ENCODE assay signal across 8 cellular contexts in the genomic region with DNA sequence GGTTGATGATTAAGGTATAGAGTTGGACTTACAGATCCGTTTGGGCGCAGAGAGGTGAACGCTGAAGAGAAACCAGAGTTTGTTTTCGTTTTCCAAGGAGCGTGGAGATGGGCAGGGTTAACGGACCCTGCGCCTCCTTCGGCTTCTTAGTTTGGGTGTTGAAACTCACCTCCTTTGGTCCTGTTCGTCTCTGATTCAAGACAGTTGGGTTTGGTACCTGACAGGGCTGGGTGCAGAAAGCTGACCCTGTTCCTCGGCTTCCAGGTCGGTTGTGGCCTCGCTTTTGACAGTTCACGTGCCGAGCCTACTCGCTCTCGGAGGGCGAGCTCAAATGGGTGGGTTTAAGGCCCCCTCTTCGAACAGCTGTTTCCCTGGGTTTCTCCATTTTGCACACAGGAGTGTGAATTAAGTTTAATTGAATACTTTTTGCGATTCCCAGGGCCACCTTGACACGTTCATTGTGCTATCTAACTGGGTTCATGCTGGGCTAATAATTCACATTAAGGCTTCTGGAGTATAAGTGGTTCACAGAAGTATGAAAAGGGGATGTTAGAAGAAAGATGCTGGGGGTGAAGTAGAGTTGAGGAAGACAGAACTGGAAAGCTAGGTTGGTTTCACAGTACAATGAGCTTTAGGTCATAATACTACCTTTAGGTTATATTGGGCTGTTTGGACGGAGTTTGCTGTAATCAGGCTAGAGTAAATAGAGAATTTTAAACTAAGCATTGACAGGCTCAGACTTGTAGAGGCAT. TPM values are rescaled to one million over a fixed set of nuclear protein-coding genes. Genes with fewer than 3 reads are reported as not detected.
DNase-seq lines count a peak whose midpoint lies in the region; ATAC-seq and TF ChIP-seq lines count a peak whose summit lies in the region.

No MANE protein-coding gene starts in this region.

- H3K9ac ChIP-seq in endodermal cell (ENCODE audit: extremely low read depth, low read length, poor library complexity, severe bottlenecking), result peak overlapping the region; percentile 54
- H3K9ac ChIP-seq in neural progenitor cell, result peak overlapping the region; percentile 62

- H3K4me3 ChIP-seq in endodermal cell (ENCODE audit: low read length) (peak overlapping the region; percentile 98), neural progenitor cell (peak overlapping the region; percentile 72)

- no peak overlapping the region for H3K27ac Mint-ChIP-seq in endodermal cell
- H3K27ac Mint-ChIP-seq in neural progenitor cell, result no peak overlapping the region

- 1 to 2% methylated on average over 16 to 21 of the region's 21 CpGs for WGBS in endodermal cell (ENCODE audit: insufficient coverage in 1 of 2, insufficient read length in 1 of 2), 2 experiments

- H3K4me2 ChIP-seq in neural progenitor cell, result peak overlapping the region; percentile 89

- no peaks in the 10 kb centered on the region for H3K9me3 ChIP-seq in endodermal cell (ENCODE audit: control insufficient read depth, low read length)
- H3K9me3 ChIP-seq in neural progenitor cell (ENCODE audit: low read depth), result no peaks in the 10 kb centered on the region

- no peak for TF ChIP-seq CTCF in endodermal cell (conservative IDR thresholded peaks at IDR 0.05)
- TF ChIP-seq CTCF in neural progenitor cell (IDR thresholded peaks at IDR 0.05), result no peak

- peaks cover 14% of the 10 kb centered on the region for H3F3A ChIP-seq in neural progenitor cell (ENCODE audit: low read depth)

- H3K4me1 Mint-ChIP-seq in endodermal cell (peaks cover 15% of the 10 kb centered on the region), neural progenitor cell (peaks cover 26% of the 10 kb centered on the region)

- peak overlapping the region; percentile 45 for H2AFZ ChIP-seq in neural progenitor cell (replicated peaks)

- peak overlapping the region; percentile 6 for H3K27ac ChIP-seq in endodermal cell (ENCODE audit: low read depth, low read length)
- no peak overlapping the region for H3K27ac ChIP-seq in neural progenitor cell

- peaks cover 33% of the 10 kb centered on the region for H4K20me1 ChIP-seq in neural progenitor cell (ENCODE audit: low read depth)

- H3K36me3 Mint-ChIP-seq in endodermal cell (ENCODE audit: low read depth) (peaks cover 10% of the 10 kb centered on the region), neural progenitor cell (peaks cover 6% of the 10 kb centered on the region)

- ATAC-seq in GM21528 (IDR thresholded peaks at IDR 0.05; ENCODE audit: low FRiP score, unreplicated experiment) (peak; percentile 3), GM21619 (IDR thresholded peaks at IDR 0.05; ENCODE audit: unreplicated experiment) (no peak)

- H3K27me3 Mint-ChIP-seq in endodermal cell (ENCODE audit: insufficient read depth) (no peaks in the 10 kb centered on the region), neural progenitor cell (ENCODE audit: insufficient read depth, low read depth) (no peaks in the 10 kb centered on the region)

- DNase-seq in D341Med (ENCODE audit: low spot score) (peak; percentile 26), endodermal cell (no peak), neural progenitor cell (ENCODE audit: low spot score) (peak; percentile 15), SHP77 (lab: John Stamatoyannopoulos, UW) (no peak), kidney glomerular epithelial cell (lab: John Stamatoyannopoulos, UW) (no peak)

- H3K36me3 ChIP-seq in endodermal cell (ENCODE audit: control insufficient read depth, insufficient read depth, low read length), result peaks cover 15% of the 10 kb centered on the region
- peaks cover 13% of the 10 kb centered on the region for H3K36me3 ChIP-seq in neural progenitor cell

- no peaks in the 10 kb centered on the region for H3K9me3 Mint-ChIP-seq in endodermal cell
- H3K9me3 Mint-ChIP-seq in neural progenitor cell, result no peaks in the 10 kb centered on the region

- peaks cover 89% of the 10 kb centered on the region for H3K79me2 ChIP-seq in neural progenitor cell (ENCODE audit: low read depth)

- H3K4me1 ChIP-seq in endodermal cell (ENCODE audit: control insufficient read depth, insufficient read depth, low read length), result peaks cover 3% of the 10 kb centered on the region
- H3K4me1 ChIP-seq in neural progenitor cell, result peaks cover 29% of the 10 kb centered on the region

- H3K27me3 ChIP-seq in endodermal cell (ENCODE audit: control insufficient read depth, insufficient read depth, low read length, poor library complexity, severe bottlenecking), result no peaks in the 10 kb centered on the region
- no peaks in the 10 kb centered on the region for H3K27me3 ChIP-seq in neural progenitor cell

- H3K4me3 Mint-ChIP-seq in endodermal cell, result no peak overlapping the region
- H3K4me3 Mint-ChIP-seq in neural progenitor cell, result no peak overlapping the region

TF ChIP-seq in PFSK-1, 5 proteins besides CTCF, POLR2A, EP300 and RAD21:
- TF ChIP-seq SIN3A (IDR thresholded peaks at IDR 0.05; ENCODE audit: borderline replicate concordance, insufficient read depth, low read length), result 0 out of 2 replicates have a peak, but pooled peaks have one; percentile 29
- TF ChIP-seq FOXP2 (optimal IDR thresholded peaks at IDR 0.05; ENCODE audit: borderline replicate concordance, extremely low read depth, extremely low read length, insufficient read depth), result no peak

RNA-seq across cellular contexts. Expression of a gene that starts 0.6 kb away (rescaled TPM):
- polyA plus RNA-seq in PFSK-1 (2012; ENCODE audit: insufficient read length, low read depth), result 3.7 TPM
- total RNA-seq in endodermal cell (10 to 100 TPM; 17.9 to 19.3 TPM), neural progenitor cell (ENCODE audit: low replicate concordance) (36.2 and 42.5 TPM in 2 replicates)
- polyA plus RNA-seq in endodermal cell (2013, experiment 1 of 2), result 22.4 TPM
- 21.4 TPM for polyA plus RNA-seq in endodermal cell (2013, experiment 2 of 2)

Comparison
In these comparisons a context has a peak if more than half of its experiments do, and no peak if none do; other contexts are left out.
1. DNase-seq: peak in D341Med (single experiment) and neural progenitor cell (single experiment); none in endodermal cell (single experiment), SHP77 (0 of 2) and kidney glomerular epithelial cell (single experiment).